Comparison of ENCODE assay signal across 1 cellular context in the genomic region with DNA sequence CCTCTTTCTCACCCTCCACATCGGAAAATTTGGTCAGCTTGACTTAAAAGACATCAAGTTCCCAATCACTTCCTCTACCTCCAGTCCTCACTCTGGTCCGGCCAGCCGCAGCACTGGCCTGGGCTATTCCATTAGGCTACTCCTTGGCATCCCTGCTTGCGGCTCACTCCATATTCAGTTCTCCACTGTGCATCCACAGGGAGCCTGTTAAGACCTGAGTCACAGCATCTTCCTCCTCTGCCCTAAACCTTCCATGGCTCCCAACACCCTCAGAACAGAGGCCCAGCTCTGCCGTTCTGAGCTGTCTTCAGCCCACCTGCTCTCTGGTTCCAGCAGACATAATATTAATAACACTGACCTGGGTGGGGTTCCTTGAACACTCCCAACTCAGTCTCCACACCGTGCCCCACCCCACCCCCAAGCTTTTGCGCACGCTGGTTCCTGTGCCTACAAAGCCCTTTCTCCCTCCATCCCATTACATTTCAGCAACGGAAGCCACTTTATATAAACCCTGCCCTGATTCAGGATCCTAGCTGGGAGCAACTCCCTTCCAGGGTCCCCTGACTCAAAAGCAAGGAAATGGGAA.
TF ChIP-seq lines count a peak whose summit lies in the region.

No MANE protein-coding gene starts in this region.

TF ChIP-seq in A549, 52 proteins besides CTCF, POLR2A, EP300 and RAD21 (continued from another document):
- TF ChIP-seq, protein P1, sequence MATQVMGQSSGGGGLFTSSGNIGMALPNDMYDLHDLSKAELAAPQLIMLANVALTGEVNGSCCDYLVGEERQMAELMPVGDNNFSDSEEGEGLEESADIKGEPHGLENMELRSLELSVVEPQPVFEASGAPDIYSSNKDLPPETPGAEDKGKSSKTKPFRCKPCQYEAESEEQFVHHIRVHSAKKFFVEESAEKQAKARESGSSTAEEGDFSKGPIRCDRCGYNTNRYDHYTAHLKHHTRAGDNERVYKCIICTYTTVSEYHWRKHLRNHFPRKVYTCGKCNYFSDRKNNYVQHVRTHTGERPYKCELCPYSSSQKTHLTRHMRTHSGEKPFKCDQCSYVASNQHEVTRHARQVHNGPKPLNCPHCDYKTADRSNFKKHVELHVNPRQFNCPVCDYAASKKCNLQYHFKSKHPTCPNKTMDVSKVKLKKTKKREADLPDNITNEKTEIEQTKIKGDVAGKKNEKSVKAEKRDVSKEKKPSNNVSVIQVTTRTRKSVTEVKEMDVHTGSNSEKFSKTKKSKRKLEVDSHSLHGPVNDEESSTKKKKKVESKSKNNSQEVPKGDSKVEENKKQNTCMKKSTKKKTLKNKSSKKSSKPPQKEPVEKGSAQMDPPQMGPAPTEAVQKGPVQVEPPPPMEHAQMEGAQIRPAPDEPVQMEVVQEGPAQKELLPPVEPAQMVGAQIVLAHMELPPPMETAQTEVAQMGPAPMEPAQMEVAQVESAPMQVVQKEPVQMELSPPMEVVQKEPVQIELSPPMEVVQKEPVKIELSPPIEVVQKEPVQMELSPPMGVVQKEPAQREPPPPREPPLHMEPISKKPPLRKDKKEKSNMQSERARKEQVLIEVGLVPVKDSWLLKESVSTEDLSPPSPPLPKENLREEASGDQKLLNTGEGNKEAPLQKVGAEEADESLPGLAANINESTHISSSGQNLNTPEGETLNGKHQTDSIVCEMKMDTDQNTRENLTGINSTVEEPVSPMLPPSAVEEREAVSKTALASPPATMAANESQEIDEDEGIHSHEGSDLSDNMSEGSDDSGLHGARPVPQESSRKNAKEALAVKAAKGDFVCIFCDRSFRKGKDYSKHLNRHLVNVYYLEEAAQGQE (IDR thresholded peaks at IDR 0.05): no peak
- no peak for TF ChIP-seq EHF (CRISPR knock-in tag; IDR thresholded peaks at IDR 0.05)
- TF ChIP-seq PBX3 (IDR thresholded peaks at IDR 0.05): no peak
- TF ChIP-seq, protein P2, sequence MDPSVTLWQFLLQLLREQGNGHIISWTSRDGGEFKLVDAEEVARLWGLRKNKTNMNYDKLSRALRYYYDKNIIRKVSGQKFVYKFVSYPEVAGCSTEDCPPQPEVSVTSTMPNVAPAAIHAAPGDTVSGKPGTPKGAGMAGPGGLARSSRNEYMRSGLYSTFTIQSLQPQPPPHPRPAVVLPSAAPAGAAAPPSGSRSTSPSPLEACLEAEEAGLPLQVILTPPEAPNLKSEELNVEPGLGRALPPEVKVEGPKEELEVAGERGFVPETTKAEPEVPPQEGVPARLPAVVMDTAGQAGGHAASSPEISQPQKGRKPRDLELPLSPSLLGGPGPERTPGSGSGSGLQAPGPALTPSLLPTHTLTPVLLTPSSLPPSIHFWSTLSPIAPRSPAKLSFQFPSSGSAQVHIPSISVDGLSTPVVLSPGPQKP (IDR thresholded peaks at IDR 0.05; ENCODE audit: low read depth, low read length): no peak
- TF ChIP-seq ZSCAN20 (CRISPR knock-in tag; IDR thresholded peaks at IDR 0.05): no peak
